In the genomic region with DNA sequence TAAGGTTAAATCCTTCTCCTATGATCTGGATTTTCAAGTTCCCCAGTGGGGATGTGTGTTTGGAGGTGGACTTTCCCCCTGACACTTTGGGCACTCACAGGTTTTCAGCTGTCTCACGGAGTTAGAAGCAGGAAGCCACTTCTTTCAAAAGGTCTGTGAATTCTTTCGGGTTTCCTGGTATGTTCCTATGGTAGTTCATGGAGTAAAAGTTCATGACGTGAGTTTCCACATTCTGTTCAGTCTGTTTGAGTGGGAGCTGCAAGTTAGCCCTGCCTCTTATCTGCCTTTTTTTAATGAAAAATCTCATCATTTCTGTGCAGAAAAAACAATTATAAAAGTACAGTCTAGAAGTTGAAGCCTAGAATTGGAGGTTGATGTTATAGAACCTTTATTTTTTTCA, we compare ENCODE assay signal across 29 cellular contexts. TPM values are rescaled to one million over a fixed set of nuclear protein-coding genes. Genes with fewer than 3 reads are reported as not detected.
"Had no signal": no experiment of that assay in that cellular context is flagged by ENCODE, and none has a peak within 500 bp of the region (broad histone marks: within the 10 kb centered on the region; RNA-seq: fewer than 3 reads in every experiment).

No MANE protein-coding gene starts in this region.

- H3K4me1 Mint-ChIP-seq: activated CD4-positive, alpha-beta T cell treated with anti-CD3 and anti-CD28 coated beads for 36 hours; stimulated activated memory B cell treated with anti-CD40 and anti-IgM and Interleukin-4, amounts not matched to agents 10 μg/mL and 1 μg/mL and 100 μg/mL, for 72 hours had no signal

- FAIRE-seq: bronchial epithelial cell, urothelium cell line had no signal

- H3K9me3 ChIP-seq: right lobe of liver, suprapubic skin had no signal

- H3K27me3 ChIP-seq: right lobe of liver, stomach, suprapubic skin, tibial nerve had no signal

- H3K36me3 Mint-ChIP-seq: activated naive CD8-positive, alpha-beta T cell; natural killer cell treated with Interleukin-12 subunit alpha and Interleukin-12 subunit beta and Interleukin-15 and Interleukin-18, amount 100 ng/mL, for 72 hours; stimulated activated memory B cell treated with anti-CD40 and anti-IgM and Interleukin-4, amounts not matched to agents 10 μg/mL and 1 μg/mL and 100 μg/mL, for 72 hours; WTC11 had no signal

- H3K4me1 ChIP-seq: left ventricle myocardium inferior, right lobe of liver, suprapubic skin had no signal

- H3K27me3 Mint-ChIP-seq: activated naive CD8-positive, alpha-beta T cell; natural killer cell treated with Interleukin-12 subunit alpha and Interleukin-12 subunit beta and Interleukin-15 and Interleukin-18, amount 100 ng/mL, for 72 hours; stimulated activated memory B cell treated with anti-CD40 and anti-IgM and Interleukin-4, amounts not matched to agents 10 μg/mL and 1 μg/mL and 100 μg/mL, for 72 hours had no signal

- H3K4me3 ChIP-seq: left ventricle myocardium inferior, right lobe of liver, skin epidermis, stomach, suprapubic skin, tibial nerve had no signal

- H3K27ac Mint-ChIP-seq: activated CD4-positive, alpha-beta T cell treated with anti-CD3 and anti-CD28 coated beads for 36 hours; activated naive CD8-positive, alpha-beta T cell; activated T-helper 2 cell treated with anti-CD3 and anti-CD28 coated beads, Interferon-gamma antibody, Interleukin-2, Interleukin-4, amounts not matched to agents 10 μg/mL and 5 μg/mL and 100 μg/mL, durations not matched to agents 14 hours and 24 hours and 36 hours; natural killer cell treated with Interleukin-12 subunit alpha and Interleukin-12 subunit beta and Interleukin-15 and Interleukin-18, amount 100 ng/mL, for 72 hours; stimulated activated memory B cell treated with anti-CD40 and anti-IgM and Interleukin-4, amounts not matched to agents 10 μg/mL and 1 μg/mL and 100 μg/mL, for 72 hours; WTC11 had no signal

- H3K4me3 Mint-ChIP-seq: activated CD4-positive, alpha-beta T cell treated with anti-CD3 and anti-CD28 coated beads for 36 hours; activated naive CD8-positive, alpha-beta T cell; activated T-cell treated with anti-CD3 and anti-CD28 coated beads, Interleukin-2, amount 50 U/mL, for 4 hours; natural killer cell treated with Interleukin-12 subunit alpha and Interleukin-12 subunit beta and Interleukin-15 and Interleukin-18, amount 100 ng/mL, for 72 hours; stimulated activated memory B cell treated with anti-CD40 and anti-IgM and Interleukin-4, amounts not matched to agents 10 μg/mL and 1 μg/mL and 100 μg/mL, for 72 hours; WTC11 had no signal

- H3K27ac ChIP-seq: left ventricle myocardium inferior, right lobe of liver, skin epidermis, stomach, suprapubic skin, tibial nerve had no signal

- DNase-seq: activated CD4-positive, alpha-beta T cell treated with anti-CD3 and anti-CD28 coated beads for 36 hours; activated CD4-positive, alpha-beta T cell treated with anti-CD3 and anti-CD28 coated beads, Interleukin-2, amount 50 U/mL, for 4 hours; activated CD8-positive, alpha-beta memory T cell treated with anti-CD3 and anti-CD28 coated beads, Interleukin-2, amount 50 U/mL, for 48 hours; activated naive CD4-positive, alpha-beta T cell; activated T-cell treated with anti-CD3 and anti-CD28 coated beads, Interleukin-2, amount 50 U/mL, for 4 hours; amniotic stem cell; cerebellar nuclear complex; erythroblast; foreskin melanocyte; glutamatergic neuron; hypothalamus; left ventricle myocardium inferior; nucleus accumbens; posterior cingulate gyrus; right lobe of liver; stimulated activated CD4-positive, alpha-beta T cell treated with anti-CD3 and anti-CD28 coated beads, Interleukin-15, amount 100 ng/mL, for 24 hours; stomach; T-helper 1 cell had no signal

- H3K9me3 Mint-ChIP-seq: activated T-helper 2 cell treated with anti-CD3 and anti-CD28 coated beads, Interferon-gamma antibody, Interleukin-2, Interleukin-4, amounts not matched to agents 10 μg/mL and 5 μg/mL and 100 μg/mL, durations not matched to agents 14 hours and 24 hours and 36 hours had no signal

- H3K36me3 ChIP-seq: left ventricle myocardium inferior, right lobe of liver, stomach, suprapubic skin, tibial nerve had no signal

RNA-seq across cellular contexts. Expression of gene SNCAIP, which starts 24.9 kb away (rescaled TPM):
- total RNA-seq: activated CD4-positive, alpha-beta T cell treated with anti-CD3 and anti-CD28 coated beads for 36 hours; activated CD8-positive, alpha-beta memory T cell treated with anti-CD3 and anti-CD28 coated beads for 36 hours; activated T-cell treated with anti-CD3 and anti-CD28 coated beads, Interleukin-2, amount 50 U/mL, for 4 hours; activated T-helper 2 cell treated with anti-CD3 and anti-CD28 coated beads, Interferon-gamma antibody, Interleukin-2, Interleukin-4, amounts not matched to agents 10 μg/mL and 5 μg/mL and 100 μg/mL, durations not matched to agents 14 hours and 24 hours and 36 hours; natural killer cell treated with Interleukin-12 subunit alpha and Interleukin-12 subunit beta and Interleukin-15 and Interleukin-18, amount 100 ng/mL, for 72 hours had no signal
